ENCODE assay signal across 9 cellular contexts in genomic region chr1:50704126-50704525, GRCh38.
DNase-seq lines count a peak whose midpoint lies in the region; TF ChIP-seq lines count a peak whose summit lies in the region.
"Had no signal": no experiment of that assay in that cellular context is flagged by ENCODE, and none has a peak within 500 bp of the region (broad histone marks: within the 10 kb centered on the region; RNA-seq: fewer than 3 reads in every experiment).

No MANE protein-coding gene starts in this region.

- no peaks in the 10 kb centered on the region for H3K36me3 ChIP-seq in endodermal cell (ENCODE audit: control insufficient read depth, insufficient read depth, low read length)

- TF ChIP-seq CTCF in endodermal cell (conservative IDR thresholded peaks at IDR 0.05), result peak; percentile 89
- peak; percentile 70 to 84 (median 75) for TF ChIP-seq CTCF in nephron (IDR thresholded peaks at IDR 0.05; ENCODE audit: unreplicated experiment in 3 of 3)

- no peaks in the 10 kb centered on the region for H3K27me3 Mint-ChIP-seq in activated CD4-positive, alpha-beta T cell treated with anti-CD3 and anti-CD28 coated beads, Interleukin-2, amount 10 ng/mL, durations not matched to agents 24 days and 14 days
- H3K27me3 Mint-ChIP-seq in endodermal cell (ENCODE audit: insufficient read depth) (peaks cover 9% of the 10 kb centered on the region), nephron (ENCODE audit: low read depth) (no peaks in the 10 kb centered on the region)
- H3K27me3 Mint-ChIP-seq: activated naive CD4-positive, alpha-beta T cell treated with anti-CD3 and anti-CD28 coated beads, Interleukin-2, amount 50 U/mL, for 24 hours had no signal

- H3K9me3 Mint-ChIP-seq in activated CD4-positive, alpha-beta T cell treated with anti-CD3 and anti-CD28 coated beads, Interleukin-2, amount 10 ng/mL, durations not matched to agents 24 days and 14 days, result no peaks in the 10 kb centered on the region
- H3K9me3 Mint-ChIP-seq in endodermal cell (no peaks in the 10 kb centered on the region), nephron (no peaks in the 10 kb centered on the region)
- H3K9me3 Mint-ChIP-seq: activated naive CD4-positive, alpha-beta T cell treated with anti-CD3 and anti-CD28 coated beads, Interleukin-2, amount 50 U/mL, for 24 hours had no signal

- H3K4me1 ChIP-seq in endodermal cell (ENCODE audit: control insufficient read depth, insufficient read depth, low read length), result no peaks in the 10 kb centered on the region

- no peaks in the 10 kb centered on the region for H3K27me3 ChIP-seq in endodermal cell (ENCODE audit: control insufficient read depth, insufficient read depth, low read length, poor library complexity, severe bottlenecking)

- no peak overlapping the region for H3K27ac Mint-ChIP-seq in activated CD4-positive, alpha-beta T cell treated with anti-CD3 and anti-CD28 coated beads, Interleukin-2, amount 10 ng/mL, durations not matched to agents 24 days and 14 days
- H3K27ac Mint-ChIP-seq in endodermal cell (no peak overlapping the region), nephron (no peak overlapping the region)
- H3K27ac Mint-ChIP-seq: activated naive CD4-positive, alpha-beta T cell treated with anti-CD3 and anti-CD28 coated beads, Interleukin-2, amount 50 U/mL, for 24 hours had no signal

- no CpG with 5 or more reads among the region's 1 CpG for WGBS in endodermal cell (ENCODE audit: insufficient coverage in 1 of 2, insufficient read length in 1 of 2), 2 experiments

- H3K4me3 ChIP-seq in endodermal cell (ENCODE audit: low read length), result no peak overlapping the region

- in situ Hi-C loops in KBM-7 (cut with MboI; ENCODE audit: low pct_unique_long_range_greater_than_20kb, low sequenced_read_pairs), result no loop called here

- no peak overlapping the region for H3K4me3 Mint-ChIP-seq in activated CD4-positive, alpha-beta T cell treated with anti-CD3 and anti-CD28 coated beads, Interleukin-2, amount 10 ng/mL, durations not matched to agents 24 days and 14 days
- H3K4me3 Mint-ChIP-seq in endodermal cell (no peak overlapping the region), nephron (no peak overlapping the region)
- H3K4me3 Mint-ChIP-seq: activated naive CD4-positive, alpha-beta T cell treated with anti-CD3 and anti-CD28 coated beads, Interleukin-2, amount 50 U/mL, for 24 hours had no signal

- no peak overlapping the region for H3K9ac ChIP-seq in endodermal cell (ENCODE audit: extremely low read depth, low read length, poor library complexity, severe bottlenecking)

- no peaks in the 10 kb centered on the region for H3K9me3 ChIP-seq in endodermal cell (ENCODE audit: control insufficient read depth, low read length)

- intact Hi-C loops in activated CD4-positive, alpha-beta T cell treated with anti-CD3 and anti-CD28 coated beads, Interleukin-2, amount 10 ng/mL, durations not matched to agents 24 days and 14 days (cut with micrococcal nuclease), result loop anchor here (1.0 kb wide), 1 partner anchor 336 kb away; no protein-coding TSS in a partner anchor

- DNase-seq in activated CD4-positive, alpha-beta T cell treated with anti-CD3 and anti-CD28 coated beads, Interleukin-2, amount 10 ng/mL, durations not matched to agents 24 days and 14 days, result peak; percentile 69
- no peak for DNase-seq in activated CD4-positive, alpha-beta T cell treated with anti-CD3 and anti-CD28 coated beads, Interleukin-2, amount 50 U/mL, for 4 hours
- peak; percentile 53 for DNase-seq in KBM-7
- peak; percentile 73 for DNase-seq in OCI-M1 (lab: John Stamatoyannopoulos, UW)
- no peak for DNase-seq in endodermal cell
- no peak for DNase-seq in central memory CD4-positive, alpha-beta T cell
- DNase-seq in T-helper 9 cell, result no peak

- no peaks in the 10 kb centered on the region for H3K4me1 Mint-ChIP-seq in activated CD4-positive, alpha-beta T cell treated with anti-CD3 and anti-CD28 coated beads, Interleukin-2, amount 10 ng/mL, durations not matched to agents 24 days and 14 days
- H3K4me1 Mint-ChIP-seq in endodermal cell (peaks cover 41% of the 10 kb centered on the region), nephron (peaks cover 13% of the 10 kb centered on the region)

- H3K27ac ChIP-seq in endodermal cell (ENCODE audit: low read depth, low read length), result no peak overlapping the region

- no peaks in the 10 kb centered on the region for H3K36me3 Mint-ChIP-seq in activated CD4-positive, alpha-beta T cell treated with anti-CD3 and anti-CD28 coated beads, Interleukin-2, amount 10 ng/mL, durations not matched to agents 24 days and 14 days (ENCODE audit: low read depth)
- H3K36me3 Mint-ChIP-seq in endodermal cell (ENCODE audit: low read depth) (no peaks in the 10 kb centered on the region), nephron (ENCODE audit: low read depth) (no peaks in the 10 kb centered on the region)

Comparison
In these comparisons a context has a peak if more than half of its experiments do, and no peak if none do; other contexts are left out.
1. DNase-seq: peak in activated CD4-positive, alpha-beta T cell treated with anti-CD3 and anti-CD28 coated beads, Interleukin-2, amount 10 ng/mL, durations not matched to agents 24 days and 14 days (single experiment), KBM-7 (single experiment) and OCI-M1 (single experiment); none in activated CD4-positive, alpha-beta T cell treated with anti-CD3 and anti-CD28 coated beads, Interleukin-2, amount 50 U/mL, for 4 hours (0 of 2), endodermal cell (single experiment), central memory CD4-positive, alpha-beta T cell (single experiment) and T-helper 9 cell (single experiment).